Comparison of ENCODE assay signal across 9 cellular contexts in the genomic region with DNA sequence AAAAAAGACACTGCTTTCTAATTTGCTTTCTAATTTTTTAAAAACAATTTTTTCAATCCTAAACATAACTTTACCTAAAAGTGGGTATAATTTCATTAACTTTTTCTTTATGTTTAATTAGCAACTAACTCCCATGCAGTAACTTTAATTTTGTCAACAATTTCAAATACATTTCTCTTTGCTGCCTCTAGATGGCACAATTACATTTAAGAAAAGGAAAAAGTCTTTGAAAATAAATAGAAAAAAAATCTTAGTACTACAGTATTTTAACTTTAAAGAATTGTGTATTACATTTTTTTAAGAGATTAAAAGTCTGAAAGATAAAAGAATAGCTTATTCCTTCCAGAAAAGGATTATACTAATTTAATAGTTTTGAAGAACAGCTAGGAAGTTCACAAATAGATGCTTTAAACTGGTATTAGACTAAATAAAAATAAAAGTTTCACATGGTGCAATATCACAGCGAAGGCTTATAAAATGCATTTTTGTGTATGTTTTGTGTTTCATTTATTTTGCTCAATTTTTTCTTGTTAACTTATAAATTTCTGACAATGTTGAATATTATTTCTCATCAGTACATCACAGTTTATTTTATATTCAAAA.
A peak's percentile ranks its signal among the peaks of the same experiment; 100 is the strongest.
DNase-seq lines count a peak whose midpoint lies in the region; ATAC-seq and TF ChIP-seq lines count a peak whose summit lies in the region.
"Had no signal": no experiment of that assay in that cellular context is flagged by ENCODE, and none has a peak within 500 bp of the region (broad histone marks: within the 10 kb centered on the region; RNA-seq: fewer than 3 reads in every experiment).

No MANE protein-coding gene starts in this region.

- no peak overlapping the region for H3K27ac Mint-ChIP-seq in CD14-positive monocyte
- H3K27ac Mint-ChIP-seq: naive B cell had no signal

- H2AK9ac ChIP-seq in IMR-90 (replicated peaks; ENCODE audit: low read depth, low read length, poor library complexity) = no peak overlapping the region

- H2BK120ac ChIP-seq in IMR-90 (ENCODE audit: low read depth, low read length) = no peak overlapping the region

- DNase-seq in CD14-positive monocyte (ENCODE audit: low spot score) (no peak), IMR-90 (peak; percentile 33), adipocyte (ENCODE audit: low read depth) (peak; percentile 71), lower lobe of right lung (no peak), OCI-M2 (lab: John Stamatoyannopoulos, UW; ENCODE audit: unreplicated experiment) (no peak), testis (no peak), putamen (ENCODE audit: low spot score) (no peak)
- DNase-seq: naive B cell had no signal

- H4K5ac ChIP-seq in IMR-90 (ENCODE audit: low read depth, low read length) = no peak overlapping the region

- TF ChIP-seq POLR2A in IMR-90 (IDR thresholded peaks at IDR 0.05; ENCODE audit: low read depth, low read length) (no peak), testis (IDR thresholded peaks at IDR 0.05) (no peak)

- H3K18ac ChIP-seq in IMR-90 (ENCODE audit: low read depth, low read length) = no peak overlapping the region

- no CpG with 5 or more reads among the region's 1 CpG for WGBS in IMR-90 (ENCODE audit: extremely low coverage in 2 of 2, insufficient read length in 1 of 2), 2 experiments
- 85 to 96% methylated on average over 1 of the region's 1 CpG for WGBS in testis, 2 donors

- H3K27me3 ChIP-seq in IMR-90 (ENCODE audit: control insufficient read depth, insufficient read depth, low read length) = no peaks in the 10 kb centered on the region
- H3K27me3 ChIP-seq in adipocyte (replicated peaks; ENCODE audit: control insufficient read depth, insufficient read depth, low read length) = no peaks in the 10 kb centered on the region
- no peaks in the 10 kb centered on the region for H3K27me3 ChIP-seq in lower lobe of right lung (ENCODE audit: low read depth)
- no peaks in the 10 kb centered on the region for H3K27me3 ChIP-seq in testis

- H3K4me3 Mint-ChIP-seq in CD14-positive monocyte = no peak overlapping the region
- H3K4me3 Mint-ChIP-seq: naive B cell had no signal

- H3K4me3 ChIP-seq in IMR-90 (ENCODE audit: insufficient read depth, low read depth, low read length) (no peak overlapping the region), adipocyte (ENCODE audit: low read length) (no peak overlapping the region), lower lobe of right lung (no peak overlapping the region), testis (no peak overlapping the region)

- dilution Hi-C loops in IMR-90 (cut with HindIII; ENCODE audit: low sequenced_read_pairs, unreplicated experiment) = no loop called here

- no peak overlapping the region for H2BK20ac ChIP-seq in IMR-90 (ENCODE audit: low read depth, low read length)

- TF ChIP-seq CTCF in CD14-positive monocyte (IDR thresholded peaks at IDR 0.05) = peak; percentile 78
- peak; percentile 62 for TF ChIP-seq CTCF in IMR-90 (conservative IDR thresholded peaks at IDR 0.05; ENCODE audit: low read depth, low read length)
- peak; percentile 61 for TF ChIP-seq CTCF in lower lobe of right lung (IDR thresholded peaks at IDR 0.05)
- peak in 1 of 3 experiments; percentile 53 for TF ChIP-seq CTCF in testis (IDR thresholded peaks at IDR 0.05)

- H2BK5ac ChIP-seq in IMR-90 (ENCODE audit: low read depth, low read length, poor library complexity, severe bottlenecking) = no peak overlapping the region

- CTCF ChIA-PET in IMR-90 (lab: Yijun Ruan, JAX) = interaction anchor here (0.6 to 2.1 kb wide), 5 partner anchors 22 to 602 kb away, joined by 3 to 6 read pairs (median 4); no protein-coding TSS in a partner anchor

- H3K56ac ChIP-seq in IMR-90 (ENCODE audit: extremely low read depth, insufficient read depth, low read length) = no peak overlapping the region

- no peaks in the 10 kb centered on the region for H3K9me1 ChIP-seq in IMR-90 (ENCODE audit: insufficient read depth, low read length)

- no peak overlapping the region for H2AFZ ChIP-seq in IMR-90 (replicated peaks; ENCODE audit: low read length, poor library complexity)

- no peaks in the 10 kb centered on the region for H3K9me3 ChIP-seq in IMR-90 (ENCODE audit: control insufficient read depth, insufficient read depth, low read length)
- no peaks in the 10 kb centered on the region for H3K9me3 ChIP-seq in adipocyte (ENCODE audit: control insufficient read depth, low read length)
- no peaks in the 10 kb centered on the region for H3K9me3 ChIP-seq in lower lobe of right lung
- H3K9me3 ChIP-seq in testis = no peaks in the 10 kb centered on the region

- no peaks in the 10 kb centered on the region for H3K79me1 ChIP-seq in IMR-90 (ENCODE audit: low read depth in 1 of 2, low read length in 2 of 2)

- no peaks in the 10 kb centered on the region for H3K27me3 Mint-ChIP-seq in CD14-positive monocyte (ENCODE audit: low read depth in 3 of 3)
- H3K27me3 Mint-ChIP-seq: naive B cell had no signal

- no peaks in the 10 kb centered on the region for H4K20me1 ChIP-seq in IMR-90 (ENCODE audit: insufficient read depth, low read length)

- intact Hi-C loops in CD14-positive monocyte (cut with micrococcal nuclease) (loop anchor here in 1 of 2 donors (5.0 kb wide), 2 partner anchors 197 to 282 kb away; a partner anchor contains a TSS), IMR-90 (cut with micrococcal nuclease) (loop anchor here (1.0 to 5.0 kb wide), 3 partner anchors 107 to 280 kb away; a partner anchor contains a TSS), lower lobe of right lung (cut with DNase I) (loop anchor here (5.0 kb wide), 1 partner anchor 277 kb away; no protein-coding TSS in a partner anchor), testis (cut with DNase I; ENCODE audit: low total_unique reads) (loop anchor here (5.0 to 10.0 kb wide), 2 partner anchors 192 to 274 kb away; no protein-coding TSS in a partner anchor)

- no peak overlapping the region for H2AK5ac ChIP-seq in IMR-90 (ENCODE audit: low read depth, low read length)

- H3K4me1 ChIP-seq in IMR-90 (ENCODE audit: control insufficient read depth, insufficient read depth, low read length) (no peaks in the 10 kb centered on the region), adipocyte (ENCODE audit: control insufficient read depth, insufficient read depth, low read length) (no peaks in the 10 kb centered on the region), lower lobe of right lung (no peaks in the 10 kb centered on the region), testis (no peaks in the 10 kb centered on the region)

- ATAC-seq in IMR-90 (ENCODE audit: low read depth) (0 out of 2 replicates have a peak, but pooled peaks have one; percentile 14), lower lobe of right lung (no peak), HG02678 (IDR thresholded peaks at IDR 0.05; ENCODE audit: unreplicated experiment) (no peak)

- in situ Hi-C loops in IMR-90 (cut with MboI; ENCODE audit: low sequenced_read_pairs) = no loop called here

- H3K9me3 Mint-ChIP-seq in CD14-positive monocyte = no peaks in the 10 kb centered on the region
- H3K9me3 Mint-ChIP-seq: naive B cell had no signal

- H3K14ac ChIP-seq in IMR-90 (replicated peaks; ENCODE audit: low read depth, low read length) = no peak overlapping the region

- H3K23ac ChIP-seq in IMR-90 (ENCODE audit: low read depth, low read length) = no peak overlapping the region

- H3K4ac ChIP-seq in IMR-90 (ENCODE audit: low read depth, low read length) = no peak overlapping the region

- BruUV-seq in IMR-90 (replicated peaks; lab: Mats Ljungman, UMichigan) = no TSS peak

- POLR2A ChIA-PET in IMR-90 (lab: Charles Lee; ENCODE audit: unreplicated experiment) = no interaction called here

- peak; percentile 57 for TF ChIP-seq RAD21 in IMR-90 (IDR thresholded peaks at IDR 0.05; ENCODE audit: low read length)

- H4K91ac ChIP-seq in IMR-90 (ENCODE audit: insufficient read depth, low read depth, low read length) = no peak overlapping the region

- H3K4me1 Mint-ChIP-seq in CD14-positive monocyte = no peaks in the 10 kb centered on the region
- H3K4me1 Mint-ChIP-seq: naive B cell had no signal

- no peak overlapping the region for H3K4me2 ChIP-seq in IMR-90 (ENCODE audit: low read depth, low read length)

- H3K36me3 ChIP-seq in IMR-90 (ENCODE audit: control insufficient read depth, insufficient read depth, low read length) = peaks cover 4% of the 10 kb centered on the region
- peaks cover 2% of the 10 kb centered on the region for H3K36me3 ChIP-seq in adipocyte (ENCODE audit: control insufficient read depth, insufficient read depth, low read length, severe bottlenecking)
- H3K36me3 ChIP-seq in lower lobe of right lung = no peaks in the 10 kb centered on the region
- no peaks in the 10 kb centered on the region for H3K36me3 ChIP-seq in testis (ENCODE audit: low read depth, missing control alignments)

- no peak overlapping the region for H3K27ac ChIP-seq in IMR-90 (ENCODE audit: insufficient read depth, low read length)
- H3K27ac ChIP-seq in lower lobe of right lung = no peak overlapping the region
- no peak overlapping the region for H3K27ac ChIP-seq in testis

- H2BK15ac ChIP-seq in IMR-90 (ENCODE audit: low read depth, low read length) = no peak overlapping the region

- H3K9ac ChIP-seq in IMR-90 (ENCODE audit: low read depth, low read length) (no peak overlapping the region), adipocyte (ENCODE audit: low read length) (no peak overlapping the region)

- H3K36me3 Mint-ChIP-seq in CD14-positive monocyte = no peaks in the 10 kb centered on the region
- H3K36me3 Mint-ChIP-seq: naive B cell had no signal

- H4K8ac ChIP-seq in IMR-90 (ENCODE audit: low read depth in 2 of 2, low read length in 2 of 2) = no peak overlapping the region

TF ChIP-seq in IMR-90, 13 proteins besides CTCF, POLR2A, EP300 and RAD21:
- TF ChIP-seq SMC3 (IDR thresholded peaks at IDR 0.05; ENCODE audit: low read depth, low read length) (peak; percentile 75), CEBPB (IDR thresholded peaks at IDR 0.05; ENCODE audit: low read depth, low read length) (no peak)

Comparison
In these comparisons a context has a peak if more than half of its experiments do, and no peak if none do; other contexts are left out.
1. DNase-seq: peak in IMR-90 (single experiment) and adipocyte (single experiment); none in CD14-positive monocyte (single experiment), lower lobe of right lung (single experiment), OCI-M2 (single experiment), testis (single experiment) and putamen (single experiment).